1 cellular context compared by ENCODE assay signal in genomic region chr1:108949044-108949443, GRCh38.
TF ChIP-seq lines count a peak whose summit lies in the region.

No MANE protein-coding gene starts in this region.

TF ChIP-seq in WTC11, 78 proteins besides CTCF, POLR2A, EP300 and RAD21 (continued from another document):
- TF ChIP-seq ZNF512 (CRISPR knock-in tag; IDR thresholded peaks at IDR 0.05; ENCODE audit: borderline replicate concordance) (no peak), ZNF121 (CRISPR knock-in tag; IDR thresholded peaks at IDR 0.05) (no peak)
